In genomic region chr1:21647431-21648373, GRCh38 we compare ENCODE assay signal across 8 cellular contexts. TPM values are rescaled to one million over a fixed set of nuclear protein-coding genes. Genes with fewer than 3 reads are reported as not detected.
DNase-seq lines count a peak whose midpoint lies in the region; ATAC-seq, FAIRE-seq and TF ChIP-seq lines count a peak whose summit lies in the region.
"Had no signal": no experiment of that assay in that cellular context is flagged by ENCODE, and none has a peak within 500 bp of the region (broad histone marks: within the 10 kb centered on the region; RNA-seq: fewer than 3 reads in every experiment).

No MANE protein-coding gene starts in this region.

- peak overlapping the region in 1 of 3 experiments; percentile 63; a peak in 1 of 7 replicates for H3K27ac Mint-ChIP-seq in H9
- H3K27ac Mint-ChIP-seq: dendritic cell treated with granulocyte-macrophage colony-stimulating factor and Interleukin-4, amounts not matched to agents 40 ng/mL and 50 ng/mL, for 4 days had no signal

- H4K5ac ChIP-seq in H9 (ENCODE audit: insufficient read length, low read depth, low read length) (no peak overlapping the region), H1 (ENCODE audit: insufficient read length, low read depth, low read length) (no peak overlapping the region)

- no peak overlapping the region for H3K4me2 ChIP-seq in H9 (ENCODE audit: insufficient read depth, insufficient read length, low read length)
- no peak overlapping the region for H3K4me2 ChIP-seq in H1 (ENCODE audit: insufficient read depth in 1 of 2, low read depth in 2 of 2, low read length in 2 of 2)

- H3K4me1 Mint-ChIP-seq in H9 = peaks cover 17 to 32% of the 10 kb centered on the region in 2 experiments

- intact Hi-C loops in lower lobe of right lung (cut with DNase I) = no loop called here

- no peak for TF ChIP-seq POLR2A in H1 (IDR thresholded peaks at IDR 0.05; ENCODE audit: control extremely low read depth in 1 of 2, low read depth in 2 of 2, low read length in 2 of 2)

- TF ChIP-seq EP300 in H1 (IDR thresholded peaks at IDR 0.05; ENCODE audit: borderline replicate concordance in 1 of 2, low read depth in 2 of 2, low read length in 2 of 2) = no peak

- H3K4me3 Mint-ChIP-seq in H9 = no peak overlapping the region
- H3K4me3 Mint-ChIP-seq: dendritic cell treated with granulocyte-macrophage colony-stimulating factor and Interleukin-4, amounts not matched to agents 40 ng/mL and 50 ng/mL, for 4 days had no signal

- H3K9me3 ChIP-seq in H9 (ENCODE audit: control insufficient read depth, low read depth, low read length) (no peaks in the 10 kb centered on the region), H1 (ENCODE audit: insufficient read depth in 2 of 2, low read depth in 1 of 2, low read length in 1 of 2) (no peaks in the 10 kb centered on the region), lower lobe of right lung (no peaks in the 10 kb centered on the region)

- H4K20me1 ChIP-seq in H9 (ENCODE audit: control insufficient read depth, insufficient read depth, insufficient read length) (peaks cover 3% of the 10 kb centered on the region), H1 (replicated peaks in 1 of 2; ENCODE audit: control insufficient read depth in 1 of 2, insufficient read depth in 2 of 2, low read length in 2 of 2) (peaks cover 0 to 2% of the 10 kb centered on the region in 2 experiments)

- no peak overlapping the region for H3K4me3 ChIP-seq in H1 (ENCODE audit: extremely low read depth in 1 of 4, insufficient read depth in 2 of 4, low read depth in 3 of 4, low read length in 4 of 4)
- H3K4me3 ChIP-seq in lower lobe of right lung = no peak overlapping the region

- H3K36me3 Mint-ChIP-seq in H9 (ENCODE audit: insufficient read depth in 1 of 3, low read depth in 3 of 3) = no peaks in the 10 kb centered on the region

- peak; percentile 97 for FAIRE-seq in H1 (lab: Jason Lieb, UNC)

- peak; percentile 93 for DNase-seq in H9
- peak; percentile 89 for DNase-seq in OCI-M1 (lab: John Stamatoyannopoulos, UW)
- peak; percentile 67 to 95 for DNase-seq in H1 (ENCODE audit: low read depth in 1 of 2, low spot score in 2 of 2)
- DNase-seq in retina = peak; percentile 49
- DNase-seq in T-helper 9 cell = no peak
- no peak for DNase-seq in lower lobe of right lung

- H2BK15ac ChIP-seq in H9 (ENCODE audit: low read depth, low read length) (no peak overlapping the region), H1 (ENCODE audit: low read length) (peak overlapping the region; percentile 20; the same call in 1 of the 2 replicates)

- H3K27me3 Mint-ChIP-seq in H9 (ENCODE audit: low read depth) = peaks cover 19% of the 10 kb centered on the region

- H4K8ac ChIP-seq in H9 (replicated peaks; ENCODE audit: insufficient read length, low read depth, low read length) (no peak overlapping the region), H1 (ENCODE audit: extremely low read depth, insufficient read depth, low read length) (no peak overlapping the region)

- no peak overlapping the region for H3T11ph ChIP-seq in H9 (ENCODE audit: low read length)

- no peak overlapping the region for H3K18ac ChIP-seq in H9 (ENCODE audit: insufficient read length, low read depth, low read length)
- H3K18ac ChIP-seq in H1 (ENCODE audit: extremely low read depth, low read length) = no peak overlapping the region

- CTCF ChIA-PET in H1 (lab: Charles Lee; ENCODE audit: partially characterized antibody) = interaction anchor here (1.4 to 3.1 kb wide), 2 partner anchors 10 to 26 kb away, joined by 3 to 11 read pairs; no protein-coding TSS in a partner anchor

- H3K79me2 ChIP-seq in H9 (ENCODE audit: insufficient read depth, low read length) = no peaks in the 10 kb centered on the region
- H3K79me2 ChIP-seq in H1 (ENCODE audit: control insufficient read depth in 1 of 2, insufficient read depth in 2 of 2, low read length in 2 of 2) = no peaks in the 10 kb centered on the region

- H3K23ac ChIP-seq in H9 (ENCODE audit: insufficient read length, low read depth, low read length) = no peak overlapping the region
- H3K23ac ChIP-seq in H1 (ENCODE audit: insufficient read length) = no peak overlapping the region

- ATAC-seq in HG02798 (IDR thresholded peaks at IDR 0.05; ENCODE audit: poor library complexity, unreplicated experiment) (no peak), lower lobe of right lung (no peak)

- H2BK20ac ChIP-seq in H9 (ENCODE audit: low read depth, low read length, poor library complexity, severe bottlenecking) (no peak overlapping the region), H1 (ENCODE audit: low read length) (peak overlapping the region; percentile 36; the same call in 1 of the 2 replicates)

- H2AFZ ChIP-seq in H9 (ENCODE audit: low read length) (no peak overlapping the region), H1 (ENCODE audit: low read length) (no peak overlapping the region)

- H3K23me2 ChIP-seq in H9 (ENCODE audit: insufficient read length, low read depth, low read length, poor library complexity, severe bottlenecking) (peaks cover 11% of the 10 kb centered on the region), H1 (ENCODE audit: low read depth, low read length) (peaks cover 7% of the 10 kb centered on the region; the same call in 1 of the 2 replicates)

- H3K27me3 ChIP-seq in H9 (ENCODE audit: insufficient read depth, low read length) (no peaks in the 10 kb centered on the region), H1 (replicated peaks in 1 of 4; ENCODE audit: control insufficient read depth in 3 of 4, extremely low read depth in 1 of 4, insufficient read depth in 3 of 4, low read length in 3 of 4) (peaks cover 0 to 16% (median 8%) of the 10 kb centered on the region in 4 experiments; a peak in 3 of 7 replicates), lower lobe of right lung (ENCODE audit: low read depth) (peaks cover 52% of the 10 kb centered on the region)

- no peak overlapping the region for H4K91ac ChIP-seq in H9 (ENCODE audit: insufficient read length, low read depth, low read length)
- no peak overlapping the region for H4K91ac ChIP-seq in H1 (replicated peaks; ENCODE audit: insufficient read length, low read length)

- H3K56ac ChIP-seq in H9 (ENCODE audit: insufficient read length, low read depth, low read length) (no peak overlapping the region), H1 (replicated peaks; ENCODE audit: insufficient read length, low read depth, low read length) (no peak overlapping the region)

- no CpG with 5 or more reads among the region's 19 CpGs for WGBS in H9 (ENCODE audit: extremely low coverage, insufficient read length, low lambda C conversion rate)
- WGBS in H1 (ENCODE audit: extremely low coverage in 1 of 2, insufficient coverage in 1 of 2, insufficient read length in 1 of 2, insufficient replicate concordance in 2 of 2, low coverage in 1 of 2, low lambda C conversion rate in 2 of 2, missing lambda C conversion rate in 1 of 2), 2 experiments = 37% methylated on average over 19 of the region's 19 CpGs; no CpG with 5 or more reads in 1 of the 2 experiments

- H2BK5ac ChIP-seq in H9 (ENCODE audit: insufficient read length, low read length) (no peak overlapping the region), H1 (ENCODE audit: low read depth, low read length) (no peak overlapping the region)

- no peak overlapping the region for H3K4ac ChIP-seq in H9 (ENCODE audit: low read depth, low read length)
- H3K4ac ChIP-seq in H1 (replicated peaks; ENCODE audit: insufficient read length, low read depth, low read length) = no peak overlapping the region

- POLR2A ChIA-PET in H1 (lab: Charles Lee; ENCODE audit: partially characterized antibody) = no interaction called here

- H3K79me1 ChIP-seq in H9 (ENCODE audit: insufficient read depth, low read depth, low read length, poor library complexity, severe bottlenecking) (no peaks in the 10 kb centered on the region), H1 (ENCODE audit: low read depth, low read length) (no peaks in the 10 kb centered on the region; the same call in 1 of the 2 replicates)

- H3K9ac ChIP-seq in H9 (ENCODE audit: extremely low read depth, insufficient read length, low read length) (no peak overlapping the region), H1 (replicated peaks in 1 of 4; ENCODE audit: extremely low read depth in 1 of 4, low read depth in 3 of 4, low read length in 3 of 4) (no peak overlapping the region)

- no peaks in the 10 kb centered on the region; a peak in 1 of 8 replicates for H3K36me3 ChIP-seq in H1 (ENCODE audit: control insufficient read depth in 2 of 4, insufficient read depth in 4 of 4, low read length in 3 of 4)
- no peaks in the 10 kb centered on the region for H3K36me3 ChIP-seq in lower lobe of right lung

- TF ChIP-seq CTCF in H9 (conservative IDR thresholded peaks at IDR 0.05) = no peak
- no peak for TF ChIP-seq CTCF in H1 (IDR thresholded peaks at IDR 0.05; ENCODE audit: control extremely low read depth in 1 of 3, insufficient read depth in 1 of 3, low read depth in 1 of 3, low read length in 3 of 3)
- TF ChIP-seq CTCF in lower lobe of right lung (IDR thresholded peaks at IDR 0.05) = no peak

- H3K27ac ChIP-seq in H9 (ENCODE audit: insufficient read length, low read depth, low read length) = no peak overlapping the region
- no peak overlapping the region for H3K27ac ChIP-seq in H1 (ENCODE audit: low read depth, low read length)
- no peak overlapping the region for H3K27ac ChIP-seq in lower lobe of right lung

- H3K14ac ChIP-seq in H9 (ENCODE audit: insufficient read depth, low read length) = no peak overlapping the region
- H3K14ac ChIP-seq in H1 (ENCODE audit: insufficient read length) = no peak overlapping the region

- H2BK12ac ChIP-seq in H9 (ENCODE audit: insufficient read length, low read depth, low read length) = no peak overlapping the region
- H2BK12ac ChIP-seq in H1 (ENCODE audit: low read depth, low read length) = no peak overlapping the region; the same call in 1 of the 2 replicates

- peak in 1 of 2 experiments; percentile 6; a peak in 1 of 4 replicates for TF ChIP-seq RAD21 in H1 (IDR thresholded peaks at IDR 0.05 in 1 of 2, conservative IDR thresholded peaks at IDR 0.05 in 1 of 2; ENCODE audit: low read depth in 2 of 2, low read length in 2 of 2)

- H2BK120ac ChIP-seq in H9 (ENCODE audit: low read depth, low read length, poor library complexity, severe bottlenecking) (no peak overlapping the region), H1 (replicated peaks; ENCODE audit: low read depth, low read length) (no peak overlapping the region)

- H2AK5ac ChIP-seq in H9 (ENCODE audit: insufficient read length, low read length) (no peak overlapping the region), H1 (ENCODE audit: low read depth, low read length) (no peak overlapping the region)

- H3K9me3 Mint-ChIP-seq in H9 = no peaks in the 10 kb centered on the region; a peak in 2 of 5 replicates
- H3K9me3 Mint-ChIP-seq: dendritic cell treated with granulocyte-macrophage colony-stimulating factor and Interleukin-4, amounts not matched to agents 40 ng/mL and 50 ng/mL, for 4 days had no signal

- H3K4me1 ChIP-seq in H9 (ENCODE audit: insufficient read depth, low read length) (no peaks in the 10 kb centered on the region), H1 (replicated peaks in 1 of 4; ENCODE audit: control insufficient read depth in 3 of 4, insufficient read depth in 4 of 4, low read length in 3 of 4) (peaks cover 0 to 14% (median 9%) of the 10 kb centered on the region in 4 experiments; a peak in 6 of 7 replicates), lower lobe of right lung (peaks cover 7% of the 10 kb centered on the region)

RNA-seq across cellular contexts. Expression of gene RAP1GAP, which starts 21.5 kb away (rescaled TPM):
- 6.4 and 7.9 TPM in 2 replicates for total RNA-seq in H9 (2021)
- total RNA-seq in H1 (2021; fragmentation: NEBNext Ultra II Directional; extraction: Animal tissue kit (Norgen Biotek cat#: 25700)) = 7.8 and 8.4 TPM in 2 replicates
- polyA plus RNA-seq in H1 (2011; rRNA removed) = 8.4 and 9.9 TPM in 2 replicates
- 8.0 TPM for polyA plus RNA-seq in H1 (2011; cell fraction: cytosol; rRNA removed)
- polyA plus RNA-seq in H1 (2011; cell fraction: nucleus; rRNA removed) = 26.1 TPM
- polyA plus RNA-seq in H1 (2012, experiment 1 of 2) = 6.9 to 9.7 TPM (median 8.3 TPM) in 4 replicates
- 7.0 TPM for polyA plus RNA-seq in H1 (2012, experiment 2 of 2)
- polyA plus RNA-seq in H1 (2013, experiment 1 of 2) = 5.6 TPM
- 6.1 TPM for polyA plus RNA-seq in H1 (2013, experiment 2 of 2)
- polyA minus RNA-seq in H1 (2011; rRNA and poly(A)+ RNA removed) = 7.7 and 11.9 TPM in 2 replicates
- 4.9 TPM for polyA minus RNA-seq in H1 (2011; cell fraction: cytosol; rRNA and poly(A)+ RNA removed)
- 6.0 TPM for polyA minus RNA-seq in H1 (2011; cell fraction: nucleus; rRNA and poly(A)+ RNA removed)
- total RNA-seq in lower lobe of right lung = 33.7 TPM

Comparison
In these comparisons a context has a peak if more than half of its experiments do, and no peak if none do; other contexts are left out.
1. DNase-seq: peak in H9 (single experiment), OCI-M1 (single experiment), H1 (2 of 2) and retina (single experiment); none in T-helper 9 cell (single experiment) and lower lobe of right lung (single experiment).